Comparison of ENCODE assay signal across 10 cellular contexts in genomic region chr10:119688033-119688508, GRCh38. TPM values are rescaled to one million over a fixed set of nuclear protein-coding genes. Genes with fewer than 3 reads are reported as not detected.
DNase-seq lines count a peak whose midpoint lies in the region; ATAC-seq and TF ChIP-seq lines count a peak whose summit lies in the region.
"Had no signal": no experiment of that assay in that cellular context is flagged by ENCODE, and none has a peak within 500 bp of the region (broad histone marks: within the 10 kb centered on the region; RNA-seq: fewer than 3 reads in every experiment).

No MANE protein-coding gene starts in this region.

- no peaks in the 10 kb centered on the region for H3K27me3 ChIP-seq in right cardiac atrium (ENCODE audit: control insufficient read depth, insufficient read depth)
- H3K27me3 ChIP-seq: upper lobe of left lung had no signal

- H3K27ac ChIP-seq in right cardiac atrium (ENCODE audit: low read length), result no peak overlapping the region
- peak overlapping the region; percentile 74 for H3K27ac ChIP-seq in epithelial cell of prostate

- H3K4me1 ChIP-seq in right cardiac atrium (ENCODE audit: control insufficient read depth, insufficient read depth, low read length), result no peaks in the 10 kb centered on the region

- no peak overlapping the region for H3K4me3 ChIP-seq in right cardiac atrium (ENCODE audit: low read length)
- no peak overlapping the region for H3K4me3 ChIP-seq in NB4 (ENCODE audit: low read depth, low read length)
- H3K4me3 ChIP-seq: upper lobe of left lung had no signal

- H3K4me1 Mint-ChIP-seq in activated T-cell treated with anti-CD3 and anti-CD28 coated beads, Interleukin-2, amount 50 U/mL, for 24 hours (ENCODE audit: low read depth), result peaks cover 21% of the 10 kb centered on the region
- H3K4me1 Mint-ChIP-seq in progenitor cell of endocrine pancreas (ENCODE audit: low read depth), result peaks cover 15% of the 10 kb centered on the region

- 79% methylated on average over 4 of the region's 4 CpGs for WGBS in right cardiac atrium

- ATAC-seq in left ventricle myocardium superior (peak; percentile 15), right cardiac atrium (no peak), HG02938 (IDR thresholded peaks at IDR 0.05; ENCODE audit: unreplicated experiment) (no peak)

- H3K9me3 ChIP-seq in right cardiac atrium (ENCODE audit: control insufficient read depth, low read length), result no peaks in the 10 kb centered on the region
- H3K9me3 ChIP-seq: upper lobe of left lung had no signal

- no peak for TF ChIP-seq POLR2A in NB4 (IDR thresholded peaks at IDR 0.05; ENCODE audit: extremely low read depth, insufficient read length)

- no peak overlapping the region for H3K4me3 Mint-ChIP-seq in activated T-cell treated with anti-CD3 and anti-CD28 coated beads, Interleukin-2, amount 50 U/mL, for 24 hours
- H3K4me3 Mint-ChIP-seq in progenitor cell of endocrine pancreas (ENCODE audit: low read depth), result no peak overlapping the region
- H3K4me3 Mint-ChIP-seq: activated CD4-positive, alpha-beta T cell treated with anti-CD3 and anti-CD28 coated beads, Interleukin-2, amount 10 ng/mL, durations not matched to agents 7 days and 5 days had no signal

- TF ChIP-seq CTCF in NB4 (IDR thresholded peaks at IDR 0.05; ENCODE audit: low read depth, low read length) (no peak), progenitor cell of endocrine pancreas (IDR thresholded peaks at IDR 0.05; ENCODE audit: unreplicated experiment) (no peak)

- no peak overlapping the region for H3K27ac Mint-ChIP-seq in activated T-cell treated with anti-CD3 and anti-CD28 coated beads, Interleukin-2, amount 50 U/mL, for 24 hours
- H3K27ac Mint-ChIP-seq in progenitor cell of endocrine pancreas, result no peak overlapping the region
- H3K27ac Mint-ChIP-seq: activated CD4-positive, alpha-beta T cell treated with anti-CD3 and anti-CD28 coated beads, Interleukin-2, amount 10 ng/mL, durations not matched to agents 7 days and 5 days had no signal

- intact Hi-C loops in left ventricle myocardium superior (cut with micrococcal nuclease) (no loop called here), right cardiac atrium (cut with DNase I) (loop anchor here in 2 of 4 donors (5.0 to 10.0 kb wide), 2 partner anchors 167 to 169 kb away; no protein-coding TSS in a partner anchor)

- H3K9me3 Mint-ChIP-seq in activated T-cell treated with anti-CD3 and anti-CD28 coated beads, Interleukin-2, amount 50 U/mL, for 24 hours, result no peaks in the 10 kb centered on the region
- no peaks in the 10 kb centered on the region for H3K9me3 Mint-ChIP-seq in progenitor cell of endocrine pancreas (ENCODE audit: low read depth)
- H3K9me3 Mint-ChIP-seq: activated CD4-positive, alpha-beta T cell treated with anti-CD3 and anti-CD28 coated beads, Interleukin-2, amount 10 ng/mL, durations not matched to agents 7 days and 5 days had no signal

- no peaks in the 10 kb centered on the region for H3K27me3 Mint-ChIP-seq in activated T-cell treated with anti-CD3 and anti-CD28 coated beads, Interleukin-2, amount 50 U/mL, for 24 hours
- H3K27me3 Mint-ChIP-seq in progenitor cell of endocrine pancreas, result peaks cover 8% of the 10 kb centered on the region
- H3K27me3 Mint-ChIP-seq: activated CD4-positive, alpha-beta T cell treated with anti-CD3 and anti-CD28 coated beads, Interleukin-2, amount 10 ng/mL, durations not matched to agents 7 days and 5 days had no signal

- DNase-seq in left ventricle myocardium superior, result no peak
- DNase-seq in right cardiac atrium, result no peak
- peak; percentile 46 for DNase-seq in NB4 (ENCODE audit: low read depth)
- DNase-seq in epithelial cell of prostate (ENCODE audit: low read depth, low spot score), result no peak
- DNase-seq in HK-2 (ENCODE audit: unreplicated experiment), result no peak
- no peak for DNase-seq in activated T-cell treated with anti-CD3 and anti-CD28 coated beads, Interleukin-2, amount 50 U/mL, for 24 hours
- DNase-seq in progenitor cell of endocrine pancreas (ENCODE audit: low spot score, unreplicated experiment), result no peak
- DNase-seq: activated CD4-positive, alpha-beta T cell treated with anti-CD3 and anti-CD28 coated beads, Interleukin-2, amount 10 ng/mL, durations not matched to agents 7 days and 5 days; upper lobe of left lung had no signal

- H3K36me3 Mint-ChIP-seq in activated T-cell treated with anti-CD3 and anti-CD28 coated beads, Interleukin-2, amount 50 U/mL, for 24 hours (ENCODE audit: low read depth), result no peaks in the 10 kb centered on the region
- H3K36me3 Mint-ChIP-seq in progenitor cell of endocrine pancreas (ENCODE audit: insufficient read depth), result no peaks in the 10 kb centered on the region

RNA-seq across cellular contexts. Expression of gene BAG3, which starts 36.9 kb away (rescaled TPM):
- total RNA-seq in left ventricle myocardium superior, result 151 TPM
- 100 to 1,000 TPM; 111 to 166 (median 139) TPM for total RNA-seq in right cardiac atrium
- polyA plus RNA-seq in right cardiac atrium, result 134 TPM
- 18.0 and 19.2 TPM in 2 replicates for total RNA-seq in progenitor cell of endocrine pancreas

RNA-seq across cellular contexts. Expression of gene INPP5F, which starts 37.8 kb away (rescaled TPM):
- total RNA-seq in left ventricle myocardium superior, result 4.0 TPM
- total RNA-seq in right cardiac atrium, result 1 to 10 TPM; 4.8 to 6.4 (median 6.3) TPM
- 3.4 TPM for polyA plus RNA-seq in right cardiac atrium
- total RNA-seq in progenitor cell of endocrine pancreas, result 46.1 and 47.0 TPM in 2 replicates
